9 cellular contexts compared by ENCODE assay signal in genomic region chr22:29907753-29908515, GRCh38. TPM values are rescaled to one million over a fixed set of nuclear protein-coding genes. Genes with fewer than 3 reads are reported as not detected.
A peak's percentile ranks its signal among the peaks of the same experiment; 100 is the strongest.
DNase-seq lines count a peak whose midpoint lies in the region; ATAC-seq and TF ChIP-seq lines count a peak whose summit lies in the region.
"Had no signal": no experiment of that assay in that cellular context is flagged by ENCODE, and none has a peak within 500 bp of the region (broad histone marks: within the 10 kb centered on the region; RNA-seq: fewer than 3 reads in every experiment).

No MANE protein-coding gene starts in this region.

- peak; percentile 84 for ATAC-seq in omental fat pad (ENCODE audit: low FRiP score)
- no peak for ATAC-seq in GM21825 (IDR thresholded peaks at IDR 0.05; ENCODE audit: unreplicated experiment)
- ATAC-seq in HG03469 (IDR thresholded peaks at IDR 0.05; ENCODE audit: unreplicated experiment): no peak

- DNase-seq in DMS79 (lab: John Stamatoyannopoulos, UW): peak; percentile 65
- DNase-seq in LNCaP clone FGC (ENCODE audit: low read depth): peak; percentile 99
- DNase-seq in SK-N-MC (ENCODE audit: low read depth, low spot score): no peak
- peak; percentile 95 for DNase-seq in fibroblast of mammary gland (ENCODE audit: low read depth)
- peak; percentile 78 for DNase-seq in omental fat pad (ENCODE audit: low spot score)
- no peak for DNase-seq in GM19238 (ENCODE audit: insufficient read length, low spot score)

- H3K9ac ChIP-seq in SK-N-MC (ENCODE audit: insufficient read length): no peak overlapping the region

- no peaks in the 10 kb centered on the region for H3K36me3 ChIP-seq in SK-N-MC (ENCODE audit: insufficient read depth, low read length)

- no peaks in the 10 kb centered on the region for H3K9me3 ChIP-seq in SK-N-MC (ENCODE audit: low read depth, low read length)

- peak overlapping the region; percentile 52; the same call in 1 of the 2 replicates for H3K27ac ChIP-seq in SK-N-MC

- no peak for TF ChIP-seq CTCF in LNCaP clone FGC (IDR thresholded peaks at IDR 0.05; ENCODE audit: control insufficient read depth, extremely low read depth, insufficient read depth)
- no peak for TF ChIP-seq CTCF in fibroblast of mammary gland (conservative IDR thresholded peaks at IDR 0.05; ENCODE audit: control insufficient read depth, insufficient read depth, low read depth, low read length)
- no peak for TF ChIP-seq CTCF in omental fat pad (IDR thresholded peaks at IDR 0.05)

- H3K4me3 ChIP-seq in LNCaP clone FGC (ENCODE audit: low read depth, low read length) (peak overlapping the region; percentile 36), SK-N-MC (no peak overlapping the region), fibroblast of mammary gland (ENCODE audit: control insufficient read depth, low read depth, low read length) (no peak overlapping the region)
- H3K4me3 ChIP-seq: skin epidermis had no signal

RNA-seq across cellular contexts. Expression of gene MTMR3, which starts 25.0 kb away (rescaled TPM):
- 10 to 100 TPM; 41.3 to 88.9 (median 53.2) TPM for total RNA-seq in omental fat pad

Comparison
In these comparisons a context has a peak if more than half of its experiments do, and no peak if none do; other contexts are left out.
1. DNase-seq: peak in DMS79 (single experiment), LNCaP clone FGC (single experiment), fibroblast of mammary gland (single experiment) and omental fat pad (single experiment); none in SK-N-MC (single experiment) and GM19238 (single experiment).